Comparison of ENCODE assay signal across 1 cellular context in the genomic region with DNA sequence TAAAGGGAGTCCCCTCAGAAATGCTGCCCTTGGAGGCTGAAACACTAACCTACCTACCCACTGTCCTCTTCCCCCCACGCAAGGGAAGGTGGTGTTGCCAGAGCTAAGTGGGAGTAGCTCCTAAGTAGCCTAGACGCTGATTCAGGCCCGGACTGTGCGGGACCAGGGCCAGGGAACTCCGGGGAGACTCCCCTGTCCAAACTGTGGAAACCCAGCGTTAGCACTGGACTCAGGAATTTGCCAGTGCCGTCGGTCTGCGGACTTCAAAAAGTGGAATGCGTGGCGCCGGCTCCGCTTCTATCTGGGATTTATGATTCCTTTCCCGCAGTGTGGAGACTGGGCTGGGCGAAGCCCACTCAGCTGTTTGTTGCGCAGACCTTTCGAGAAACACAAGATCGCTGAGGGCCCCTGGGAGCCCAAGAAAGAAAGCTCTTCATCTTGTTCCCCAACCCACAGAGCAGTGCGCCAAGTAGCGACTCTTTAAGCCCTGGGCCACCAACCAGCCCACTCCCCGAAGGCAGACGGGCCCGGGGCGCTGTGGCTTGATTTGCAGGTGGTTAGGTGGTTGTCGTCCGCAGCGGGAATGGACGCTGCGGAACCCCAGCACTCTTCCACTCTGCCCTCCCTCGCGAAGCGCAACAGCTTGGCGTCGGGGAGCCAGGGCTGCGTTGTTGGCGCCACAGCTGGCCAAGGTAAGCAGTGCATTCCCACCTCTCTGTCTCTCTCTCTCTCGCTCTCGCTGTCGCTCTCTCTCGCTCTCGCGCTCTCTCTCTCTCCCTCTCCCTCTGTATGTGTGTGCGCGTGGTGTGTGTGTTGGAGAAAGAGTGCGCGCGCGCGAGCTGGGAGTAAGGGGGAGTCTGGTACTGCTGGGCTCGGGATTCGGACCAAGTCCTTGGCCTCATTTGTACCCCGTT.
A peak's percentile ranks its signal among the peaks of the same experiment; 100 is the strongest.
TF ChIP-seq lines count a peak whose summit lies in the region.

No MANE protein-coding gene starts in this region.

TF ChIP-seq in HepG2, 621 proteins besides CTCF, POLR2A, EP300 and RAD21 (continues in another document):
- TF ChIP-seq, protein P1, sequence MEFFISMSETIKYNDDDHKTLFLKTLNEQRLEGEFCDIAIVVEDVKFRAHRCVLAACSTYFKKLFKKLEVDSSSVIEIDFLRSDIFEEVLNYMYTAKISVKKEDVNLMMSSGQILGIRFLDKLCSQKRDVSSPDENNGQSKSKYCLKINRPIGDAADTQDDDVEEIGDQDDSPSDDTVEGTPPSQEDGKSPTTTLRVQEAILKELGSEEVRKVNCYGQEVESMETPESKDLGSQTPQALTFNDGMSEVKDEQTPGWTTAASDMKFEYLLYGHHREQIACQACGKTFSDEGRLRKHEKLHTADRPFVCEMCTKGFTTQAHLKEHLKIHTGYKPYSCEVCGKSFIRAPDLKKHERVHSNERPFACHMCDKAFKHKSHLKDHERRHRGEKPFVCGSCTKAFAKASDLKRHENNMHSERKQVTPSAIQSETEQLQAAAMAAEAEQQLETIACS (CRISPR knock-in tag; IDR thresholded peaks at IDR 0.05), result peak; percentile 79
- TF ChIP-seq ZNF354B (CRISPR knock-in tag; IDR thresholded peaks at IDR 0.05) (no peak), ZMAT3 (CRISPR knock-in tag; conservative IDR thresholded peaks at IDR 0.05) (0 out of 2 replicates have a peak, but pooled peaks have one; percentile 37), ZBTB7A (CRISPR knock-in tag; IDR thresholded peaks at IDR 0.05) (0 out of 2 replicates have a peak, but pooled peaks have one; percentile 39), TEAD3 (CRISPR knock-in tag; optimal IDR thresholded peaks at IDR 0.05; ENCODE audit: borderline replicate concordance) (peak; percentile 72), NFIB (CRISPR knock-in tag; IDR thresholded peaks at IDR 0.05; ENCODE audit: borderline replicate concordance) (no peak), ZNF496 (CRISPR knock-in tag; IDR thresholded peaks at IDR 0.05; ENCODE audit: insufficient replicate concordance) (no peak), ZNF317 (CRISPR knock-in tag; IDR thresholded peaks at IDR 0.05) (no peak), ZNF589 (CRISPR knock-in tag; conservative IDR thresholded peaks at IDR 0.05) (0 out of 2 replicates have a peak, but pooled peaks have one; percentile 29), ZFP1 (CRISPR knock-in tag; IDR thresholded peaks at IDR 0.05) (no peak), RFXAP (CRISPR knock-in tag; IDR thresholded peaks at IDR 0.05; ENCODE audit: borderline replicate concordance) (0 out of 2 replicates have a peak, but pooled peaks have one; percentile 30), FOXA3 (CRISPR knock-in tag; IDR thresholded peaks at IDR 0.05) (0 out of 2 replicates have a peak, but pooled peaks have one; percentile 27), RNF2 (conservative IDR thresholded peaks at IDR 0.05; ENCODE audit: low read depth) (peak; percentile 69; the same call in 1 of the 2 replicates), MED13 (CRISPR knock-in tag; IDR thresholded peaks at IDR 0.05) (no peak), KDM6A (CRISPR knock-in tag; IDR thresholded peaks at IDR 0.05; ENCODE audit: low read depth) (no peak), DNMT1 (CRISPR knock-in tag; IDR thresholded peaks at IDR 0.05) (no peak), SOX6 (IDR thresholded peaks at IDR 0.05) (no peak), SOX6 (CRISPR knock-in tag; IDR thresholded peaks at IDR 0.05) (0 out of 2 replicates have a peak, but pooled peaks have one; percentile 19), ZEB1 (IDR thresholded peaks at IDR 0.05; ENCODE audit: insufficient replicate concordance, low read depth) (no peak), ZNF333 (CRISPR knock-in tag; IDR thresholded peaks at IDR 0.05; ENCODE audit: borderline replicate concordance) (no peak), KDM2A (CRISPR knock-in tag; IDR thresholded peaks at IDR 0.05; ENCODE audit: borderline replicate concordance, low read depth) (peak; percentile 78; the same call in 1 of the 2 replicates), RXRB (CRISPR knock-in tag; IDR thresholded peaks at IDR 0.05; ENCODE audit: borderline replicate concordance) (0 out of 2 replicates have a peak, but pooled peaks have one; percentile 12), SALL1 (CRISPR knock-in tag; IDR thresholded peaks at IDR 0.05) (peak; percentile 71), TARDBP (CRISPR knock-in tag; IDR thresholded peaks at IDR 0.05) (0 out of 2 replicates have a peak, but pooled peaks have one; percentile 43), CHD2 (IDR thresholded peaks at IDR 0.05; ENCODE audit: low read depth, low read length) (peak; percentile 84)
- TF ChIP-seq, protein P2, sequence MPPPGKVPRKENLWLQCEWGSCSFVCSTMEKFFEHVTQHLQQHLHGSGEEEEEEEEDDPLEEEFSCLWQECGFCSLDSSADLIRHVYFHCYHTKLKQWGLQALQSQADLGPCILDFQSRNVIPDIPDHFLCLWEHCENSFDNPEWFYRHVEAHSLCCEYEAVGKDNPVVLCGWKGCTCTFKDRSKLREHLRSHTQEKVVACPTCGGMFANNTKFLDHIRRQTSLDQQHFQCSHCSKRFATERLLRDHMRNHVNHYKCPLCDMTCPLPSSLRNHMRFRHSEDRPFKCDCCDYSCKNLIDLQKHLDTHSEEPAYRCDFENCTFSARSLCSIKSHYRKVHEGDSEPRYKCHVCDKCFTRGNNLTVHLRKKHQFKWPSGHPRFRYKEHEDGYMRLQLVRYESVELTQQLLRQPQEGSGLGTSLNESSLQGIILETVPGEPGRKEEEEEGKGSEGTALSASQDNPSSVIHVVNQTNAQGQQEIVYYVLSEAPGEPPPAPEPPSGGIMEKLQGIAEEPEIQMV (CRISPR knock-in tag; IDR thresholded peaks at IDR 0.05; ENCODE audit: low read depth), result no peak
- TF ChIP-seq, protein P3, sequence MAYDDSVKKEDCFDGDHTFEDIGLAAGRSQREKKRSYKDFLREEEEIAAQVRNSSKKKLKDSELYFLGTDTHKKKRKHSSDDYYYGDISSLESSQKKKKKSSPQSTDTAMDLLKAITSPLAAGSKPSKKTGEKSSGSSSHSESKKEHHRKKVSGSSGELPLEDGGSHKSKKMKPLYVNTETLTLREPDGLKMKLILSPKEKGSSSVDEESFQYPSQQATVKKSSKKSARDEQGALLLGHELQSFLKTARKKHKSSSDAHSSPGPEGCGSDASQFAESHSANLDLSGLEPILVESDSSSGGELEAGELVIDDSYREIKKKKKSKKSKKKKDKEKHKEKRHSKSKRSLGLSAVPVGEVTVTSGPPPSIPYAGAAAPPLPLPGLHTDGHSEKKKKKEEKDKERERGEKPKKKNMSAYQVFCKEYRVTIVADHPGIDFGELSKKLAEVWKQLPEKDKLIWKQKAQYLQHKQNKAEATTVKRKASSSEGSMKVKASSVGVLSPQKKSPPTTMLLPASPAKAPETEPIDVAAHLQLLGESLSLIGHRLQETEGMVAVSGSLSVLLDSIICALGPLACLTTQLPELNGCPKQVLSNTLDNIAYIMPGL (CRISPR knock-in tag; IDR thresholded peaks at IDR 0.05; ENCODE audit: borderline replicate concordance in 1 of 2, low read depth in 1 of 2), result peak; percentile 40 to 81; a peak in 3 of 4 replicates
- TF ChIP-seq, protein P4, sequence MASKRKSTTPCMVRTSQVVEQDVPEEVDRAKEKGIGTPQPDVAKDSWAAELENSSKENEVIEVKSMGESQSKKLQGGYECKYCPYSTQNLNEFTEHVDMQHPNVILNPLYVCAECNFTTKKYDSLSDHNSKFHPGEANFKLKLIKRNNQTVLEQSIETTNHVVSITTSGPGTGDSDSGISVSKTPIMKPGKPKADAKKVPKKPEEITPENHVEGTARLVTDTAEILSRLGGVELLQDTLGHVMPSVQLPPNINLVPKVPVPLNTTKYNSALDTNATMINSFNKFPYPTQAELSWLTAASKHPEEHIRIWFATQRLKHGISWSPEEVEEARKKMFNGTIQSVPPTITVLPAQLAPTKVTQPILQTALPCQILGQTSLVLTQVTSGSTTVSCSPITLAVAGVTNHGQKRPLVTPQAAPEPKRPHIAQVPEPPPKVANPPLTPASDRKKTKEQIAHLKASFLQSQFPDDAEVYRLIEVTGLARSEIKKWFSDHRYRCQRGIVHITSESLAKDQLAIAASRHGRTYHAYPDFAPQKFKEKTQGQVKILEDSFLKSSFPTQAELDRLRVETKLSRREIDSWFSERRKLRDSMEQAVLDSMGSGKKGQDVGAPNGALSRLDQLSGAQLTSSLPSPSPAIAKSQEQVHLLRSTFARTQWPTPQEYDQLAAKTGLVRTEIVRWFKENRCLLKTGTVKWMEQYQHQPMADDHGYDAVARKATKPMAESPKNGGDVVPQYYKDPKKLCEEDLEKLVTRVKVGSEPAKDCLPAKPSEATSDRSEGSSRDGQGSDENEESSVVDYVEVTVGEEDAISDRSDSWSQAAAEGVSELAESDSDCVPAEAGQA (IDR thresholded peaks at IDR 0.05; ENCODE audit: low read depth), result 0 out of 2 replicates have a peak, but pooled peaks have one; percentile 24
- TF ChIP-seq, protein P4 (CRISPR knock-in tag; IDR thresholded peaks at IDR 0.05; ENCODE audit: borderline replicate concordance), result no peak
- TF ChIP-seq, protein P5, sequence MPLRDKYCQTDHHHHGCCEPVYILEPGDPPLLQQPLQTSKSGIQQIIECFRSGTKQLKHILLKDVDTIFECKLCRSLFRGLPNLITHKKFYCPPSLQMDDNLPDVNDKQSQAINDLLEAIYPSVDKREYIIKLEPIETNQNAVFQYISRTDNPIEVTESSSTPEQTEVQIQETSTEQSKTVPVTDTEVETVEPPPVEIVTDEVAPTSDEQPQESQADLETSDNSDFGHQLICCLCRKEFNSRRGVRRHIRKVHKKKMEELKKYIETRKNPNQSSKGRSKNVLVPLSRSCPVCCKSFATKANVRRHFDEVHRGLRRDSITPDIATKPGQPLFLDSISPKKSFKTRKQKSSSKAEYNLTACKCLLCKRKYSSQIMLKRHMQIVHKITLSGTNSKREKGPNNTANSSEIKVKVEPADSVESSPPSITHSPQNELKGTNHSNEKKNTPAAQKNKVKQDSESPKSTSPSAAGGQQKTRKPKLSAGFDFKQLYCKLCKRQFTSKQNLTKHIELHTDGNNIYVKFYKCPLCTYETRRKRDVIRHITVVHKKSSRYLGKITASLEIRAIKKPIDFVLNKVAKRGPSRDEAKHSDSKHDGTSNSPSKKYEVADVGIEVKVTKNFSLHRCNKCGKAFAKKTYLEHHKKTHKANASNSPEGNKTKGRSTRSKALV (CRISPR knock-in tag; IDR thresholded peaks at IDR 0.05), result peak; percentile 64; the same call in 1 of the 2 replicates
- TF ChIP-seq, protein P6, sequence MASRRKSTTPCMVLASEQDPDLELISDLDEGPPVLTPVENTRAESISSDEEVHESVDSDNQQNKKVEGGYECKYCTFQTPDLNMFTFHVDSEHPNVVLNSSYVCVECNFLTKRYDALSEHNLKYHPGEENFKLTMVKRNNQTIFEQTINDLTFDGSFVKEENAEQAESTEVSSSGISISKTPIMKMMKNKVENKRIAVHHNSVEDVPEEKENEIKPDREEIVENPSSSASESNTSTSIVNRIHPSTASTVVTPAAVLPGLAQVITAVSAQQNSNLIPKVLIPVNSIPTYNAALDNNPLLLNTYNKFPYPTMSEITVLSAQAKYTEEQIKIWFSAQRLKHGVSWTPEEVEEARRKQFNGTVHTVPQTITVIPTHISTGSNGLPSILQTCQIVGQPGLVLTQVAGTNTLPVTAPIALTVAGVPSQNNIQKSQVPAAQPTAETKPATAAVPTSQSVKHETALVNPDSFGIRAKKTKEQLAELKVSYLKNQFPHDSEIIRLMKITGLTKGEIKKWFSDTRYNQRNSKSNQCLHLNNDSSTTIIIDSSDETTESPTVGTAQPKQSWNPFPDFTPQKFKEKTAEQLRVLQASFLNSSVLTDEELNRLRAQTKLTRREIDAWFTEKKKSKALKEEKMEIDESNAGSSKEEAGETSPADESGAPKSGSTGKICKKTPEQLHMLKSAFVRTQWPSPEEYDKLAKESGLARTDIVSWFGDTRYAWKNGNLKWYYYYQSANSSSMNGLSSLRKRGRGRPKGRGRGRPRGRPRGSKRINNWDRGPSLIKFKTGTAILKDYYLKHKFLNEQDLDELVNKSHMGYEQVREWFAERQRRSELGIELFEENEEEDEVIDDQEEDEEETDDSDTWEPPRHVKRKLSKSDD (CRISPR knock-in tag; IDR thresholded peaks at IDR 0.05; ENCODE audit: low read depth), result 0 out of 2 replicates have a peak, but pooled peaks have one; percentile 54
- TF ChIP-seq, protein P7, sequence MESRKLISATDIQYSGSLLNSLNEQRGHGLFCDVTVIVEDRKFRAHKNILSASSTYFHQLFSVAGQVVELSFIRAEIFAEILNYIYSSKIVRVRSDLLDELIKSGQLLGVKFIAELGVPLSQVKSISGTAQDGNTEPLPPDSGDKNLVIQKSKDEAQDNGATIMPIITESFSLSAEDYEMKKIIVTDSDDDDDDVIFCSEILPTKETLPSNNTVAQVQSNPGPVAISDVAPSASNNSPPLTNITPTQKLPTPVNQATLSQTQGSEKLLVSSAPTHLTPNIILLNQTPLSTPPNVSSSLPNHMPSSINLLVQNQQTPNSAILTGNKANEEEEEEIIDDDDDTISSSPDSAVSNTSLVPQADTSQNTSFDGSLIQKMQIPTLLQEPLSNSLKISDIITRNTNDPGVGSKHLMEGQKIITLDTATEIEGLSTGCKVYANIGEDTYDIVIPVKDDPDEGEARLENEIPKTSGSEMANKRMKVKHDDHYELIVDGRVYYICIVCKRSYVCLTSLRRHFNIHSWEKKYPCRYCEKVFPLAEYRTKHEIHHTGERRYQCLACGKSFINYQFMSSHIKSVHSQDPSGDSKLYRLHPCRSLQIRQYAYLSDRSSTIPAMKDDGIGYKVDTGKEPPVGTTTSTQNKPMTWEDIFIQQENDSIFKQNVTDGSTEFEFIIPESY (CRISPR knock-in tag; IDR thresholded peaks at IDR 0.05), result 0 out of 2 replicates have a peak, but pooled peaks have one; percentile 15
- TF ChIP-seq, protein P8, sequence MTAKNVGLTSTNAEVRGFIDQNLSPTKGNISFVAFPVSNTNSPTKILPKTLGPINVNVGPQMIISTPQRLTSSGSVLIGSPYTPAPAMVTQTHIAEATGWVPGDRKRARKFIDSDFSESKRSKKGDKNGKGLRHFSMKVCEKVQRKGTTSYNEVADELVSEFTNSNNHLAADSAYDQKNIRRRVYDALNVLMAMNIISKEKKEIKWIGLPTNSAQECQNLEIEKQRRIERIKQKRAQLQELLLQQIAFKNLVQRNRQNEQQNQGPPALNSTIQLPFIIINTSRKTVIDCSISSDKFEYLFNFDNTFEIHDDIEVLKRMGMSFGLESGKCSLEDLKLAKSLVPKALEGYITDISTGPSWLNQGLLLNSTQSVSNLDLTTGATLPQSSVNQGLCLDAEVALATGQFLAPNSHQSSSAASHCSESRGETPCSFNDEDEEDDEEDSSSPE (CRISPR knock-in tag; IDR thresholded peaks at IDR 0.05), result peak; percentile 55
